8 cellular contexts compared by ENCODE assay signal in the genomic region with DNA sequence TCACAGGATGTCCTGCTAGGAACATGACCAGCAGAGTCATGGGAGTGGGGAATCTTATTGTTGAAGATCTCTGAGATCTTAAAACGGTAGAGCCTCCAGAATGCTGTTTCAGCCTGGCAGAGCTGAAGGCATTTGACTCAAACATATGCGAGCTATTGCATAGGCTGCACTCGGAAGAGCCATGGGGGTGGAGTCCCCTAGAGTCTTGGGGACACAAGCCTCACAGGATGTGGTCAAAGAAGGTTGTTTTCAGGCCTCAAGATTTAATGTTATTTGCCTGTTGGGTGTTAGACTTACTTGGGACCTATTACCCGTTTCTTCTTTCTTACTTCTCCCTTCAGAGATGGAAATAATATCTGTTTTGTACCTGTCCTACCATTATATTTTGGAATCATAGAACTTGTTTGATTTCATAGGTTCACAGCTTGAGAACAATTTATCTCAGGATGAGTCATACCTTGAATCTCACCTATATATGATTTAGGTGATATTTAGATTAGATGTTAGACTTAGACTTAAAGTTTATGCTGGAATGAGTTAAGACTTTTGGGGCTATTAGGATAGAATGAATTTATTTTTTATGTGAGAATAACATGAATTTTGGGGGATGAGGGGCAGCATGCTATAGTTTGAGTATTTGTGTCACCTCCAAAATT.
DNase-seq lines count a peak whose midpoint lies in the region; ATAC-seq and TF ChIP-seq lines count a peak whose summit lies in the region.

No MANE protein-coding gene starts in this region.

- peaks cover 73% of the 10 kb centered on the region for H3K4me1 ChIP-seq in neural progenitor cell
- no peaks in the 10 kb centered on the region for H3K4me1 ChIP-seq in PC-3 (ENCODE audit: insufficient read depth, low read length)

- H3K9me3 ChIP-seq in neural progenitor cell (ENCODE audit: low read depth) (no peaks in the 10 kb centered on the region), PC-3 (ENCODE audit: low read length) (no peaks in the 10 kb centered on the region)

- DNase-seq in activated T-cell treated with anti-CD3 and anti-CD28 coated beads for 1 hour (ENCODE audit: low read depth) (peak; percentile 11), activated T-cell treated with anti-CD3 and anti-CD28 coated beads for 4 hours (no peak), WTC11 (ENCODE audit: low spot score) (no peak), neural progenitor cell (ENCODE audit: low spot score) (no peak), PC-3 (no peak), mesenteric fat pad (ENCODE audit: low spot score) (no peak), EL (no peak)

- H3K27ac Mint-ChIP-seq in WTC11 (no peak overlapping the region), neural progenitor cell (peak overlapping the region; percentile 92)

- H3K36me3 Mint-ChIP-seq in WTC11 (no peaks in the 10 kb centered on the region), neural progenitor cell (no peaks in the 10 kb centered on the region)

- H3K9me3 Mint-ChIP-seq in WTC11 (no peaks in the 10 kb centered on the region), neural progenitor cell (no peaks in the 10 kb centered on the region)

- H3K36me3 ChIP-seq in neural progenitor cell (no peaks in the 10 kb centered on the region), PC-3 (ENCODE audit: low read depth, low read length) (no peaks in the 10 kb centered on the region)

- H3K4me3 Mint-ChIP-seq in WTC11: no peak overlapping the region
- H3K4me3 Mint-ChIP-seq in neural progenitor cell: peak overlapping the region; percentile 21

- TF ChIP-seq CTCF in WTC11 (IDR thresholded peaks at IDR 0.05) (no peak), neural progenitor cell (IDR thresholded peaks at IDR 0.05) (no peak), PC-3 (conservative IDR thresholded peaks at IDR 0.05; ENCODE audit: low read depth, low read length) (no peak)

- POLR2A ChIA-PET in WTC11 (lab: Charles Lee): no interaction called here
- POLR2A ChIA-PET in PC-3 (lab: Charles Lee; ENCODE audit: unreplicated experiment): no interaction called here

- no TSS peak for BruUV-seq in PC-3 (replicated peaks; lab: Mats Ljungman, UMichigan)

- H3K4me2 ChIP-seq in neural progenitor cell: peak overlapping the region; percentile 7
- no peak overlapping the region for H3K4me2 ChIP-seq in PC-3 (ENCODE audit: low read length)

- H3K27me3 Mint-ChIP-seq in WTC11 (ENCODE audit: low read depth) (peaks cover 8% of the 10 kb centered on the region), neural progenitor cell (ENCODE audit: insufficient read depth, low read depth) (no peaks in the 10 kb centered on the region)

- no peak overlapping the region for H2AFZ ChIP-seq in neural progenitor cell (replicated peaks)
- H2AFZ ChIP-seq in PC-3 (ENCODE audit: low read length): no peak overlapping the region

- H3K79me2 ChIP-seq in neural progenitor cell (ENCODE audit: low read depth) (no peaks in the 10 kb centered on the region), PC-3 (ENCODE audit: low read length) (no peaks in the 10 kb centered on the region)

- ATAC-seq in HG03060 (IDR thresholded peaks at IDR 0.05; ENCODE audit: low read depth, unreplicated experiment) (peak; percentile 87), WTC11 (peak; percentile 23), PC-3 (no peak)

- no peaks in the 10 kb centered on the region for H3K9me2 ChIP-seq in PC-3 (replicated peaks; ENCODE audit: low read length)

- H3K27ac ChIP-seq in neural progenitor cell (no peak overlapping the region), PC-3 (ENCODE audit: low read length) (no peak overlapping the region)

- H3F3A ChIP-seq in neural progenitor cell (ENCODE audit: low read depth): peaks cover 32% of the 10 kb centered on the region
- no peaks in the 10 kb centered on the region for H3F3A ChIP-seq in PC-3 (ENCODE audit: low read length, unreplicated experiment)

- no peak overlapping the region for H3K4me3 ChIP-seq in neural progenitor cell
- no peak overlapping the region for H3K4me3 ChIP-seq in PC-3 (ENCODE audit: low read length)

- intact Hi-C loops in PC-3 (cut with micrococcal nuclease): no loop called here

- H3K4me1 Mint-ChIP-seq in WTC11: peaks cover 40% of the 10 kb centered on the region
- H3K4me1 Mint-ChIP-seq in neural progenitor cell: peaks cover 78% of the 10 kb centered on the region

- H3K9ac ChIP-seq in neural progenitor cell: no peak overlapping the region
- H3K9ac ChIP-seq in PC-3 (ENCODE audit: low read length): no peak overlapping the region

- CTCF ChIA-PET in WTC11 (lab: Charles Lee): no interaction called here
- CTCF ChIA-PET in PC-3 (lab: Charles Lee): no interaction called here

- H4K20me1 ChIP-seq in neural progenitor cell (ENCODE audit: low read depth) (no peaks in the 10 kb centered on the region), PC-3 (ENCODE audit: low read length) (no peaks in the 10 kb centered on the region)

- H3K27me3 ChIP-seq in neural progenitor cell (no peaks in the 10 kb centered on the region), PC-3 (ENCODE audit: low read length) (no peaks in the 10 kb centered on the region)

TF ChIP-seq in WTC11, 78 proteins besides CTCF, POLR2A, EP300 and RAD21:
- no peak for TF ChIP-seq STAT6 (CRISPR knock-in tag; conservative IDR thresholded peaks at IDR 0.05; ENCODE audit: low read depth)
- TF ChIP-seq, protein P1, sequence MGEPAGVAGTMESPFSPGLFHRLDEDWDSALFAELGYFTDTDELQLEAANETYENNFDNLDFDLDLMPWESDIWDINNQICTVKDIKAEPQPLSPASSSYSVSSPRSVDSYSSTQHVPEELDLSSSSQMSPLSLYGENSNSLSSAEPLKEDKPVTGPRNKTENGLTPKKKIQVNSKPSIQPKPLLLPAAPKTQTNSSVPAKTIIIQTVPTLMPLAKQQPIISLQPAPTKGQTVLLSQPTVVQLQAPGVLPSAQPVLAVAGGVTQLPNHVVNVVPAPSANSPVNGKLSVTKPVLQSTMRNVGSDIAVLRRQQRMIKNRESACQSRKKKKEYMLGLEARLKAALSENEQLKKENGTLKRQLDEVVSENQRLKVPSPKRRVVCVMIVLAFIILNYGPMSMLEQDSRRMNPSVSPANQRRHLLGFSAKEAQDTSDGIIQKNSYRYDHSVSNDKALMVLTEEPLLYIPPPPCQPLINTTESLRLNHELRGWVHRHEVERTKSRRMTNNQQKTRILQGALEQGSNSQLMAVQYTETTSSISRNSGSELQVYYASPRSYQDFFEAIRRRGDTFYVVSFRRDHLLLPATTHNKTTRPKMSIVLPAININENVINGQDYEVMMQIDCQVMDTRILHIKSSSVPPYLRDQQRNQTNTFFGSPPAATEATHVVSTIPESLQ (CRISPR knock-in tag; IDR thresholded peaks at IDR 0.05): no peak
- TF ChIP-seq ZNF121 (CRISPR knock-in tag; IDR thresholded peaks at IDR 0.05): no peak
- TF ChIP-seq, protein P2, sequence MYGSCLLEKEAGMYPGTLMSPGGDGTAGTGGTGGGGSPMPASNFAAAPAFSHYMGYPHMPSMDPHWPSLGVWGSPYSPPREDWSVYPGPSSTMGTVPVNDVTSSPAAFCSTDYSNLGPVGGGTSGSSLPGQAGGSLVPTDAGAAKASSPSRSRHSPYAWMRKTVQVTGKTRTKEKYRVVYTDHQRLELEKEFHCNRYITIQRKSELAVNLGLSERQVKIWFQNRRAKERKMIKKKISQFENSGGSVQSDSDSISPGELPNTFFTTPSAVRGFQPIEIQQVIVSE (CRISPR knock-in tag; IDR thresholded peaks at IDR 0.05; ENCODE audit: borderline replicate concordance): no peak
- TF ChIP-seq HMGA2 (CRISPR knock-in tag; IDR thresholded peaks at IDR 0.05): no peak
- no peak for TF ChIP-seq FOXK1 (CRISPR knock-in tag; IDR thresholded peaks at IDR 0.05)
- TF ChIP-seq E2F4 (CRISPR knock-in tag; IDR thresholded peaks at IDR 0.05; ENCODE audit: borderline replicate concordance, low read depth): no peak
- no peak for TF ChIP-seq PRRX2 (CRISPR knock-in tag; IDR thresholded peaks at IDR 0.05)
- TF ChIP-seq JUN (CRISPR knock-in tag; IDR thresholded peaks at IDR 0.05): no peak
TF ChIP-seq in WTC11: peak in this region for 0.
